In genomic region chr15:40451497-40452158, GRCh38 we compare ENCODE assay signal across 1 cellular context.
TF ChIP-seq lines count a peak whose summit lies in the region.

No MANE protein-coding gene starts in this region.

TF ChIP-seq in H1, 55 proteins besides CTCF, POLR2A, EP300 and RAD21:
- TF ChIP-seq RXRA (IDR thresholded peaks at IDR 0.05; ENCODE audit: insufficient read depth, low read depth, low read length) (no peak), SP2 (IDR thresholded peaks at IDR 0.05; ENCODE audit: low read length) (no peak), CEBPB (IDR thresholded peaks at IDR 0.05; ENCODE audit: low read depth, low read length) (no peak)
